ENCODE assay signal across 14 cellular contexts in the genomic region with DNA sequence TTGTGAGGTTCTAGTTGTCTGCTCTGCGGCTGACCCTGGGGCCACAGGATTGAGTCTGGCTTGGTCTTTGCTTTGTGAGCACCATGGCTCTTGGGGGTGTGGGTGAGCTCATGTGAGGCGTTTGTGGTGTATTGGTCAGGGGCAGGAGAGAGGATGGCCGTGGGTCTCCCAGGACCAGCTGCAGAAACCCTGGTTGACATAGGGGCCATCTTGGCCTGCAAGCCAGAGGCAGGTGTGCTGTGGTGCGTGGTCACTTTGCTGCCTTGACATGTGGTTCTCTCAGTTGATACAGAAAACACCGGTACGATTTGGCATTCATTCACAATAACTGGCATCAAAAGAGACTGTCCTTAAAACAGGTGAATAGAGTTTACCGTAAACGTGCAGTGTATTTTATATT. TPM values are rescaled to one million over a fixed set of nuclear protein-coding genes. Genes with fewer than 3 reads are reported as not detected.
DNase-seq lines count a peak whose midpoint lies in the region; ATAC-seq and TF ChIP-seq lines count a peak whose summit lies in the region.
"Had no signal": no experiment of that assay in that cellular context is flagged by ENCODE, and none has a peak within 500 bp of the region (broad histone marks: within the 10 kb centered on the region; RNA-seq: fewer than 3 reads in every experiment).

No MANE protein-coding gene starts in this region.

- POLR2A ChIA-PET in CD4-positive, alpha-beta T cell (lab: Charles Lee): interaction anchor here (1.3 to 3.0 kb wide), 3 partner anchors 9 to 26 kb away, joined by 4 to 17 read pairs (median 9); a partner anchor contains a TSS

- H3K4me3 Mint-ChIP-seq in CD4-positive, alpha-beta T cell: peak overlapping the region; percentile 56
- peak overlapping the region; percentile 10 for H3K4me3 Mint-ChIP-seq in dendritic cell treated with granulocyte-macrophage colony-stimulating factor and Interleukin-4, amounts not matched to agents 40 ng/mL and 50 ng/mL, for 4 days
- H3K4me3 Mint-ChIP-seq in nephron progenitor cell: no peak overlapping the region

- H3K9me3 Mint-ChIP-seq in CD4-positive, alpha-beta T cell: no peaks in the 10 kb centered on the region
- no peaks in the 10 kb centered on the region for H3K9me3 Mint-ChIP-seq in dendritic cell treated with granulocyte-macrophage colony-stimulating factor and Interleukin-4, amounts not matched to agents 40 ng/mL and 50 ng/mL, for 4 days
- no peaks in the 10 kb centered on the region for H3K9me3 Mint-ChIP-seq in nephron progenitor cell
- H3K9me3 Mint-ChIP-seq: IgD-negative memory B cell had no signal

- no peak for ATAC-seq in CD4-positive, alpha-beta T cell (ENCODE audit: poor library complexity)
- ATAC-seq in SK-N-SH treated with all-trans-retinoic acid at 6 μM for 48 hours (no peak; the same call in 2 of the 3 replicates), HG03432 (IDR thresholded peaks at IDR 0.05; ENCODE audit: unreplicated experiment) (no peak), GM19324 (IDR thresholded peaks at IDR 0.05; ENCODE audit: low FRiP score, unreplicated experiment) (no peak)

- H3K27me3 Mint-ChIP-seq in CD4-positive, alpha-beta T cell: no peaks in the 10 kb centered on the region
- H3K27me3 Mint-ChIP-seq in dendritic cell treated with granulocyte-macrophage colony-stimulating factor and Interleukin-4, amounts not matched to agents 40 ng/mL and 50 ng/mL, for 4 days: no peaks in the 10 kb centered on the region
- H3K27me3 Mint-ChIP-seq in nephron progenitor cell (ENCODE audit: low read depth, poor library complexity): no peaks in the 10 kb centered on the region
- H3K27me3 Mint-ChIP-seq: IgD-negative memory B cell had no signal

- H3K27ac Mint-ChIP-seq in CD4-positive, alpha-beta T cell: peak overlapping the region; percentile 96
- peak overlapping the region; percentile 89 for H3K27ac Mint-ChIP-seq in dendritic cell treated with granulocyte-macrophage colony-stimulating factor and Interleukin-4, amounts not matched to agents 40 ng/mL and 50 ng/mL, for 4 days
- H3K27ac Mint-ChIP-seq in nephron progenitor cell: peak overlapping the region; percentile 84

- intact Hi-C loops in CD4-positive, alpha-beta T cell (cut with DNase I, micrococcal nuclease): no loop called here
- intact Hi-C loops in dendritic cell treated with granulocyte-macrophage colony-stimulating factor and Interleukin-4, amounts not matched to agents 40 ng/mL and 50 ng/mL, for 4 days (cut with micrococcal nuclease): no loop called here

- no peak for DNase-seq in CD4-positive, alpha-beta T cell
- peak; percentile 37 for DNase-seq in LHCN-M2 (ENCODE audit: low read depth)
- DNase-seq in nephron progenitor cell: no peak
- no peak for DNase-seq in central memory CD4-positive, alpha-beta T cell
- DNase-seq: amygdala, BE2C, NCI-H226, OCI-M1 had no signal

- H3K4me1 Mint-ChIP-seq in CD4-positive, alpha-beta T cell (ENCODE audit: low read depth): peaks cover 22% of the 10 kb centered on the region
- peaks cover 36% of the 10 kb centered on the region for H3K4me1 Mint-ChIP-seq in dendritic cell treated with granulocyte-macrophage colony-stimulating factor and Interleukin-4, amounts not matched to agents 40 ng/mL and 50 ng/mL, for 4 days (ENCODE audit: low read depth)
- no peaks in the 10 kb centered on the region for H3K4me1 Mint-ChIP-seq in nephron progenitor cell
- H3K4me1 Mint-ChIP-seq: IgD-negative memory B cell had no signal

- CTCF ChIA-PET in CD4-positive, alpha-beta T cell (lab: Charles Lee): interaction anchor here (1.1 kb wide), 1 partner anchor 33 kb away, joined by 6 read pairs; no protein-coding TSS in a partner anchor

- H3K36me3 Mint-ChIP-seq in CD4-positive, alpha-beta T cell (ENCODE audit: low read depth): peaks cover 72% of the 10 kb centered on the region
- peaks cover 89% of the 10 kb centered on the region for H3K36me3 Mint-ChIP-seq in dendritic cell treated with granulocyte-macrophage colony-stimulating factor and Interleukin-4, amounts not matched to agents 40 ng/mL and 50 ng/mL, for 4 days (ENCODE audit: low read depth)
- peaks cover 49% of the 10 kb centered on the region for H3K36me3 Mint-ChIP-seq in nephron progenitor cell (ENCODE audit: low read depth)
- H3K36me3 Mint-ChIP-seq: IgD-negative memory B cell had no signal

- H3K9me3 ChIP-seq in CD4-positive, alpha-beta T cell (ENCODE audit: control insufficient read depth, low read length): no peaks in the 10 kb centered on the region
- H3K9me3 ChIP-seq: BE2C had no signal

- H3K27me3 ChIP-seq in CD4-positive, alpha-beta T cell (ENCODE audit: control insufficient read depth, insufficient read depth, low read length): no peaks in the 10 kb centered on the region
- H3K27me3 ChIP-seq: BE2C had no signal

- peak overlapping the region; percentile 77 for H3K27ac ChIP-seq in CD4-positive, alpha-beta T cell (ENCODE audit: low read depth, low read length)

- no peak for TF ChIP-seq CTCF in CD4-positive, alpha-beta T cell (IDR thresholded peaks at IDR 0.05)
- no peak for TF ChIP-seq CTCF in nephron progenitor cell (IDR thresholded peaks at IDR 0.05)

TF ChIP-seq in SK-N-SH treated with all-trans-retinoic acid at 6 μM for 48 hours, 23 proteins besides CTCF, POLR2A, EP300 and RAD21:
- no peak for TF ChIP-seq ZC3H10 (CRISPR knock-in tag; IDR thresholded peaks at IDR 0.05)
- no peak for TF ChIP-seq RARB (CRISPR knock-in tag; IDR thresholded peaks at IDR 0.05)
- no peak for TF ChIP-seq ZNF70 (CRISPR knock-in tag; IDR thresholded peaks at IDR 0.05)
- TF ChIP-seq, protein P1, sequence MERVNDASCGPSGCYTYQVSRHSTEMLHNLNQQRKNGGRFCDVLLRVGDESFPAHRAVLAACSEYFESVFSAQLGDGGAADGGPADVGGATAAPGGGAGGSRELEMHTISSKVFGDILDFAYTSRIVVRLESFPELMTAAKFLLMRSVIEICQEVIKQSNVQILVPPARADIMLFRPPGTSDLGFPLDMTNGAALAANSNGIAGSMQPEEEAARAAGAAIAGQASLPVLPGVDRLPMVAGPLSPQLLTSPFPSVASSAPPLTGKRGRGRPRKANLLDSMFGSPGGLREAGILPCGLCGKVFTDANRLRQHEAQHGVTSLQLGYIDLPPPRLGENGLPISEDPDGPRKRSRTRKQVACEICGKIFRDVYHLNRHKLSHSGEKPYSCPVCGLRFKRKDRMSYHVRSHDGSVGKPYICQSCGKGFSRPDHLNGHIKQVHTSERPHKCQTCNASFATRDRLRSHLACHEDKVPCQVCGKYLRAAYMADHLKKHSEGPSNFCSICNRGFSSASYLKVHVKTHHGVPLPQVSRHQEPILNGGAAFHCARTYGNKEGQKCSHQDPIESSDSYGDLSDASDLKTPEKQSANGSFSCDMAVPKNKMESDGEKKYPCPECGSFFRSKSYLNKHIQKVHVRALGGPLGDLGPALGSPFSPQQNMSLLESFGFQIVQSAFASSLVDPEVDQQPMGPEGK (CRISPR knock-in tag; IDR thresholded peaks at IDR 0.05; ENCODE audit: borderline replicate concordance): no peak
- TF ChIP-seq OSR1 (CRISPR knock-in tag; IDR thresholded peaks at IDR 0.05): no peak
- no peak for TF ChIP-seq ZNF565 (CRISPR knock-in tag; conservative IDR thresholded peaks at IDR 0.05; ENCODE audit: low read depth)
- no peak for TF ChIP-seq ZFP3 (CRISPR knock-in tag; IDR thresholded peaks at IDR 0.05)
- TF ChIP-seq BACH2 (CRISPR knock-in tag; IDR thresholded peaks at IDR 0.05; ENCODE audit: borderline replicate concordance): no peak
- no peak for TF ChIP-seq ESRRG (CRISPR knock-in tag; IDR thresholded peaks at IDR 0.05)
- TF ChIP-seq ZNF8 (CRISPR knock-in tag; IDR thresholded peaks at IDR 0.05): no peak
- no peak for TF ChIP-seq PPARA (CRISPR knock-in tag; IDR thresholded peaks at IDR 0.05; ENCODE audit: borderline replicate concordance)
- TF ChIP-seq, protein P2, sequence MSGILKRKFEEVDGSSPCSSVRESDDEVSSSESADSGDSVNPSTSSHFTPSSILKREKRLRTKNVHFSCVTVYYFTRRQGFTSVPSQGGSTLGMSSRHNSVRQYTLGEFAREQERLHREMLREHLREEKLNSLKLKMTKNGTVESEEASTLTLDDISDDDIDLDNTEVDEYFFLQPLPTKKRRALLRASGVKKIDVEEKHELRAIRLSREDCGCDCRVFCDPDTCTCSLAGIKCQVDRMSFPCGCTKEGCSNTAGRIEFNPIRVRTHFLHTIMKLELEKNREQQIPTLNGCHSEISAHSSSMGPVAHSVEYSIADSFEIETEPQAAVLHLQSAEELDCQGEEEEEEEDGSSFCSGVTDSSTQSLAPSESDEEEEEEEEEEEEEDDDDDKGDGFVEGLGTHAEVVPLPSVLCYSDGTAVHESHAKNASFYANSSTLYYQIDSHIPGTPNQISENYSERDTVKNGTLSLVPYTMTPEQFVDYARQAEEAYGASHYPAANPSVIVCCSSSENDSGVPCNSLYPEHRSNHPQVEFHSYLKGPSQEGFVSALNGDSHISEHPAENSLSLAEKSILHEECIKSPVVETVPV (CRISPR knock-in tag; IDR thresholded peaks at IDR 0.05): no peak
- no peak for TF ChIP-seq CSDC2 (CRISPR knock-in tag; IDR thresholded peaks at IDR 0.05)

RNA-seq across cellular contexts. Expression of a gene that starts 11.3 kb away (rescaled TPM):
- total RNA-seq in CD4-positive, alpha-beta T cell: 10 to 100 TPM; 37.1 to 37.6 TPM
- total RNA-seq in LHCN-M2 (2014; rRNA removed): 35.6 and 36.2 TPM in 2 replicates
- 16.2 TPM for polyA plus RNA-seq in LHCN-M2 (2012)

RNA-seq across cellular contexts. Expression of a gene that starts 26.8 kb away (rescaled TPM):
- total RNA-seq in CD4-positive, alpha-beta T cell: 10 to 100 TPM; 14.1 to 15.7 TPM
- total RNA-seq in LHCN-M2 (2014; rRNA removed): 6.2 and 8.8 TPM in 2 replicates
- 17.1 TPM for polyA plus RNA-seq in LHCN-M2 (2012)

RNA-seq across cellular contexts. Expression of a gene that starts 27.0 kb away (rescaled TPM):
- total RNA-seq in CD4-positive, alpha-beta T cell: 10 to 100 TPM in 1 of 2 experiments, 1 to 10 TPM in 1; 8.2 to 10.3 TPM
- total RNA-seq in LHCN-M2 (2014; rRNA removed): 0.46 and 1.3 TPM in 2 replicates
- 0.30 TPM for polyA plus RNA-seq in LHCN-M2 (2012)

RNA-seq across cellular contexts. Expression of a gene that starts 28.2 kb away (rescaled TPM):
- total RNA-seq in CD4-positive, alpha-beta T cell: 10 to 100 TPM; 36.5 to 37.7 TPM
- 10.7 and 12.5 TPM in 2 replicates for total RNA-seq in LHCN-M2 (2014; rRNA removed)
- polyA plus RNA-seq in LHCN-M2 (2012): 7.8 TPM

RNA-seq across cellular contexts. Expression of a gene that starts 37.2 kb away (rescaled TPM):
- not detected for total RNA-seq in CD4-positive, alpha-beta T cell
- not detected in 2 replicates for total RNA-seq in LHCN-M2 (2014; rRNA removed)
- 0.02 TPM for polyA plus RNA-seq in LHCN-M2 (2012)
- total RNA-seq: T-helper 1 cell treated with Interleukin-12 subunit alpha and Interleukin-12 subunit beta and Interleukin-4 antibody, amounts not matched to agents 30 ng/mL and 1 ng/mL, for 36 hours had no signal
- polyA plus RNA-seq: IgD-negative memory B cell had no signal
